Comparison of ENCODE assay signal across 13 cellular contexts in genomic region chr3:47158208-47158607, GRCh38.
"Had no signal": no experiment of that assay in that cellular context is flagged by ENCODE, and none has a peak within 500 bp of the region (broad histone marks: within the 10 kb centered on the region; RNA-seq: fewer than 3 reads in every experiment).

No MANE protein-coding gene starts in this region.

- DNase-seq: activated CD4-positive, alpha-beta T cell treated with anti-CD3 and anti-CD28 coated beads, Interleukin-2, amount 50 U/mL, for 48 hours; activated CD4-positive, CD25-positive, alpha-beta regulatory T cell treated with anti-CD3 and anti-CD28 coated beads, Interleukin-2, amount 50 U/mL, for 72 hours; activated naive CD4-positive, alpha-beta T cell treated with Interleukin-2 at 50 U/mL for 16 hours; gastrocnemius medialis; heart right ventricle; left lung; mesenchymal stem cell; stomach had no signal

- H3K27ac ChIP-seq: cardiac muscle cell, gastrocnemius medialis, heart right ventricle, left lung, right atrium auricular region, skin epidermis, thoracic aorta had no signal

- H3K36me3 ChIP-seq: cardiac muscle cell, gastrocnemius medialis, heart right ventricle, left lung, neutrophil, right atrium auricular region, stomach, thoracic aorta had no signal

- H3K4me3 ChIP-seq: cardiac muscle cell, gastrocnemius medialis, heart right ventricle, left lung, right atrium auricular region, skin epidermis, stomach, thoracic aorta had no signal

- ATAC-seq: gastrocnemius medialis, heart right ventricle, left lung had no signal

- H3K27me3 ChIP-seq: cardiac muscle cell, gastrocnemius medialis, heart right ventricle, left lung, neutrophil, right atrium auricular region, stomach had no signal

- H3K9me3 ChIP-seq: gastrocnemius medialis, heart right ventricle, left lung, neutrophil, right atrium auricular region, stomach, thoracic aorta had no signal
